ENCODE assay signal across 1 cellular context in the genomic region with DNA sequence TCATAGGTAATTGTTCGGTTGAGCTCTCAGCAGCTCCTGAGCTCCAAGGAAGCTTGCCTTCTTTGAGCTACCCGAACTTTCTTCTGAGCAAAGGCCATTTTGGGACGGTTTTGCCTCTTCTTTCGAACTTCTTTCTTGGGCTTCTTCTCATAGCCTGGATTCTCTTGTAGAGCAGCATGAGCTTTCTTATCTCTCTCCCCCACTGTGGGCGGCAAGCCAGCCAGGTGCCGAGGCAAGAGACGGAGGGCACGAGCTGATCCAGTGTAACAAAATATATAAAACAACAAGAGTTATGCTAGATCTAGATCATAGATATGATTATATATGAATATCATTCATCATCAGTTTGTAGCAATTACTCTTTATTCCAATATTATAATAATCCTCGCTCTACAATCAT.
TF ChIP-seq lines count a peak whose summit lies in the region.

No MANE protein-coding gene starts in this region.

TF ChIP-seq in HepG2, 621 proteins besides CTCF, POLR2A, EP300 and RAD21:
- TF ChIP-seq ZNF382 (CRISPR knock-in tag; IDR thresholded peaks at IDR 0.05; ENCODE audit: borderline replicate concordance) (no peak), ZNF749 (CRISPR knock-in tag; IDR thresholded peaks at IDR 0.05; ENCODE audit: borderline replicate concordance) (no peak), NPAS2 (CRISPR knock-in tag; IDR thresholded peaks at IDR 0.05; ENCODE audit: borderline replicate concordance) (no peak), NBN (conservative IDR thresholded peaks at IDR 0.05) (no peak), NR3C1 (CRISPR knock-in tag; IDR thresholded peaks at IDR 0.05) (no peak), ZNF383 (CRISPR knock-in tag; IDR thresholded peaks at IDR 0.05; ENCODE audit: borderline replicate concordance) (no peak), MAFF (IDR thresholded peaks at IDR 0.05; ENCODE audit: low read depth, low read length) (no peak)
- TF ChIP-seq, protein P1, sequence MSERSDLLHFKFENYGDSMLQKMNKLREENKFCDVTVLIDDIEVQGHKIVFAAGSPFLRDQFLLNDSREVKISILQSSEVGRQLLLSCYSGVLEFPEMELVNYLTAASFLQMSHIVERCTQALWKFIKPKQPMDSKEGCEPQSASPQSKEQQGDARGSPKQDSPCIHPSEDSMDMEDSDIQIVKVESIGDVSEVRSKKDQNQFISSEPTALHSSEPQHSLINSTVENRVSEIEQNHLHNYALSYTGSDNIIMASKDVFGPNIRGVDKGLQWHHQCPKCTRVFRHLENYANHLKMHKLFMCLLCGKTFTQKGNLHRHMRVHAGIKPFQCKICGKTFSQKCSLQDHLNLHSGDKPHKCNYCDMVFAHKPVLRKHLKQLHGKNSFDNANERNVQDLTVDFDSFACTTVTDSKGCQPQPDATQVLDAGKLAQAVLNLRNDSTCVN (CRISPR knock-in tag; IDR thresholded peaks at IDR 0.05; ENCODE audit: borderline replicate concordance) = no peak
- TF ChIP-seq, protein P2, sequence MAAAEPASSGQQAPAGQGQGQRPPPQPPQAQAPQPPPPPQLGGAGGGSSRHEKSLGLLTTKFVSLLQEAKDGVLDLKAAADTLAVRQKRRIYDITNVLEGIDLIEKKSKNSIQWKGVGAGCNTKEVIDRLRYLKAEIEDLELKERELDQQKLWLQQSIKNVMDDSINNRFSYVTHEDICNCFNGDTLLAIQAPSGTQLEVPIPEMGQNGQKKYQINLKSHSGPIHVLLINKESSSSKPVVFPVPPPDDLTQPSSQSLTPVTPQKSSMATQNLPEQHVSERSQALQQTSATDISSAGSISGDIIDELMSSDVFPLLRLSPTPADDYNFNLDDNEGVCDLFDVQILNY (CRISPR knock-in tag; conservative IDR thresholded peaks at IDR 0.05) = no peak
